1 cellular context compared by ENCODE assay signal in the genomic region with DNA sequence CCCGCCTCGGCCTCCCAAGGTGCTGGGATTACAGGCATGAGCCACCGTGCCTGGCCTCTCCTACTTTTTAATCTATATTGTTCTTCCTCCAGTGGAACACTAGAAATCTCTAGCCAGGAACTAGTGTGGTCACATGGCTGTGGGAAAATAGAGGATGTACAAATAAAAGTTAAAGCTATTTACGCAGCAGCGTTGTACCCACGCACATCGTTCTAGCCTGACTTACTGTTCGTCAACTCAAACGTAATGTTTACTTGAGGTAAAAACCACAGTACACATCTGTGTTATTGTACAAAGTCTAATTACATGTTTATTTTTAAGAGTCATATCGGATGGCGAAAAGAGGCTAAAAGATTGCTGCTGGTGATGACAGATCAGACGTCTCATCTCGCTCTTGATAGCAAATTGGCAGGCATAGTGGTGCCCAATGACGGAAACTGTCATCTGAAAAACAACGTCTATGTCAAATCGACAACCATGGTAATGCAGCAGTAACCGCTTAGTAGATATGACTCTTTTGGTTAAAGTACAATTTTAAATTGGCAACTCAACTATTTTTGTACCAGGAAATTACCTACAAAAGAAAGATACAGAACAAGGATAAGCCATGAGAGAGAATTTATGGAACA.
TF ChIP-seq lines count a peak whose summit lies in the region.

No MANE protein-coding gene starts in this region.

TF ChIP-seq in K562, 482 proteins besides CTCF, POLR2A, EP300 and RAD21 (continued from another document):
- TF ChIP-seq HCFC1 (IDR thresholded peaks at IDR 0.05; ENCODE audit: low read depth, low read length) (no peak), SIRT6 (IDR thresholded peaks at IDR 0.05; ENCODE audit: low read depth, low read length) (no peak), ZNF384 (IDR thresholded peaks at IDR 0.05; ENCODE audit: low read depth, low read length) (no peak), ZNF583 (CRISPR knock-in tag; IDR thresholded peaks at IDR 0.05) (no peak), ZNF79 (CRISPR knock-in tag; IDR thresholded peaks at IDR 0.05; ENCODE audit: low read depth) (no peak), ZNF282 (CRISPR knock-in tag; IDR thresholded peaks at IDR 0.05) (no peak), RAD51 (IDR thresholded peaks at IDR 0.05; ENCODE audit: borderline replicate concordance, low read depth) (no peak), FOS (IDR thresholded peaks at IDR 0.05; ENCODE audit: extremely low read depth, insufficient read length) (no peak), TCF7L2 (IDR thresholded peaks at IDR 0.05; ENCODE audit: low read depth, low read length) (no peak), ZFPM2 (CRISPR knock-in tag; IDR thresholded peaks at IDR 0.05) (no peak), ETV6 (IDR thresholded peaks at IDR 0.05; ENCODE audit: borderline replicate concordance in 1 of 2, low read depth in 2 of 2, low read length in 1 of 2) (no peak), ETV6 (CRISPR knock-in tag; IDR thresholded peaks at IDR 0.05; ENCODE audit: borderline replicate concordance) (no peak), TAF1 (IDR thresholded peaks at IDR 0.05; ENCODE audit: control insufficient read depth, extremely low read depth, insufficient read depth, low read length, severe bottlenecking) (no peak), ZFP36 (IDR thresholded peaks at IDR 0.05; ENCODE audit: low read depth, low read length, partially characterized antibody) (no peak), BHLHE40 (IDR thresholded peaks at IDR 0.05; ENCODE audit: low read length) (no peak)
- TF ChIP-seq, protein P1, sequence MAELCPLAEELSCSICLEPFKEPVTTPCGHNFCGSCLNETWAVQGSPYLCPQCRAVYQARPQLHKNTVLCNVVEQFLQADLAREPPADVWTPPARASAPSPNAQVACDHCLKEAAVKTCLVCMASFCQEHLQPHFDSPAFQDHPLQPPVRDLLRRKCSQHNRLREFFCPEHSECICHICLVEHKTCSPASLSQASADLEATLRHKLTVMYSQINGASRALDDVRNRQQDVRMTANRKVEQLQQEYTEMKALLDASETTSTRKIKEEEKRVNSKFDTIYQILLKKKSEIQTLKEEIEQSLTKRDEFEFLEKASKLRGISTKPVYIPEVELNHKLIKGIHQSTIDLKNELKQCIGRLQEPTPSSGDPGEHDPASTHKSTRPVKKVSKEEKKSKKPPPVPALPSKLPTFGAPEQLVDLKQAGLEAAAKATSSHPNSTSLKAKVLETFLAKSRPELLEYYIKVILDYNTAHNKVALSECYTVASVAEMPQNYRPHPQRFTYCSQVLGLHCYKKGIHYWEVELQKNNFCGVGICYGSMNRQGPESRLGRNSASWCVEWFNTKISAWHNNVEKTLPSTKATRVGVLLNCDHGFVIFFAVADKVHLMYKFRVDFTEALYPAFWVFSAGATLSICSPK (IDR thresholded peaks at IDR 0.05; ENCODE audit: borderline replicate concordance), result no peak
- TF ChIP-seq, protein P2, sequence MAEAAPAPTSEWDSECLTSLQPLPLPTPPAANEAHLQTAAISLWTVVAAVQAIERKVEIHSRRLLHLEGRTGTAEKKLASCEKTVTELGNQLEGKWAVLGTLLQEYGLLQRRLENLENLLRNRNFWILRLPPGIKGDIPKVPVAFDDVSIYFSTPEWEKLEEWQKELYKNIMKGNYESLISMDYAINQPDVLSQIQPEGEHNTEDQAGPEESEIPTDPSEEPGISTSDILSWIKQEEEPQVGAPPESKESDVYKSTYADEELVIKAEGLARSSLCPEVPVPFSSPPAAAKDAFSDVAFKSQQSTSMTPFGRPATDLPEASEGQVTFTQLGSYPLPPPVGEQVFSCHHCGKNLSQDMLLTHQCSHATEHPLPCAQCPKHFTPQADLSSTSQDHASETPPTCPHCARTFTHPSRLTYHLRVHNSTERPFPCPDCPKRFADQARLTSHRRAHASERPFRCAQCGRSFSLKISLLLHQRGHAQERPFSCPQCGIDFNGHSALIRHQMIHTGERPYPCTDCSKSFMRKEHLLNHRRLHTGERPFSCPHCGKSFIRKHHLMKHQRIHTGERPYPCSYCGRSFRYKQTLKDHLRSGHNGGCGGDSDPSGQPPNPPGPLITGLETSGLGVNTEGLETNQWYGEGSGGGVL (CRISPR knock-in tag; IDR thresholded peaks at IDR 0.05), result no peak
TF ChIP-seq in K562: peak in this region for 0.
